Comparison of ENCODE assay signal across 17 cellular contexts in the genomic region with DNA sequence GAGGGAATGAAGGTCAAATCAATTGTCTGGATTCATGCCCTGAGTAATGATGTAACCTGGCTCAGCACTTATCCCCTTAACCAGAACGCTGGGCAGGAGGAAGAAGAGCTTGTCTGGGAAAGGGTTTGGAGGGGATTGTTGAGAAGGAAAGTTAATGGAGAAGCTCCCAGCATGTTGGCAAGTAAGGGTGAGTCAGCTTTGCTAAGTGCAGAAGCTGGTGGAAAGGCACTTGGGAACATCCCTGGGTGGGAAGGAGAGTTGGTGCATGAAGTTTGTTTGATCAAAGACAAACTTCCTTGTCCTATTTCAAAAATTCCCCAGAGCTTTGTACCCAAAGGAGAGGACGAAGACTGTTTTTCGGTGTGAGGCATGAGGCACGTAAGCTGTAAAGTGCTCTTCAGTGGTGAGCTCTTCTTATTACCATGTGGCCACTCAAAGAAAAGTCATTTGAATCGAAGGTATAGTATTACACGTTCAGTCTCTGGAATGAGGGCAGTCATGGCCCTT. TPM values are rescaled to one million over a fixed set of nuclear protein-coding genes. Genes with fewer than 3 reads are reported as not detected.
DNase-seq lines count a peak whose midpoint lies in the region; ATAC-seq and TF ChIP-seq lines count a peak whose summit lies in the region.
"Had no signal": no experiment of that assay in that cellular context is flagged by ENCODE, and none has a peak within 500 bp of the region (broad histone marks: within the 10 kb centered on the region; RNA-seq: fewer than 3 reads in every experiment).

No MANE protein-coding gene starts in this region.

- H3K27ac ChIP-seq in GM23248 (no peak overlapping the region), A673 (ENCODE audit: low read depth, low read length, poor library complexity, severe bottlenecking) (no peak overlapping the region)
- H3K27ac ChIP-seq: coronary artery had no signal

- no peak for ATAC-seq in HG03159 (IDR thresholded peaks at IDR 0.05; ENCODE audit: unreplicated experiment)
- ATAC-seq: activated CD8-positive, alpha-beta T cell treated with anti-CD3 and anti-CD28 coated beads, Interleukin-2, amount 10 ng/mL, durations not matched to agents 7 days and 5 days; naive thymus-derived CD4-positive, alpha-beta T cell had no signal

- CTCF ChIA-PET in A673 (lab: Charles Lee): no interaction called here

- no peaks in the 10 kb centered on the region for H3K27me3 Mint-ChIP-seq in chondrocyte (ENCODE audit: low read depth)
- H3K27me3 Mint-ChIP-seq in nephron progenitor cell (ENCODE audit: low read depth, poor library complexity): peaks cover 10% of the 10 kb centered on the region

- H3K79me2 ChIP-seq in GM23248 (ENCODE audit: insufficient read depth): no peaks in the 10 kb centered on the region

- H3K36me3 Mint-ChIP-seq in chondrocyte (ENCODE audit: low read depth): no peaks in the 10 kb centered on the region
- no peaks in the 10 kb centered on the region for H3K36me3 Mint-ChIP-seq in nephron progenitor cell (ENCODE audit: low read depth)
- H3K36me3 Mint-ChIP-seq: immature natural killer cell; naive thymus-derived CD4-positive, alpha-beta T cell had no signal

- no peak overlapping the region for H3K4me3 Mint-ChIP-seq in chondrocyte (ENCODE audit: unreplicated experiment)
- peak overlapping the region; percentile 11 for H3K4me3 Mint-ChIP-seq in nephron progenitor cell
- H3K4me3 Mint-ChIP-seq: activated CD8-positive, alpha-beta T cell treated with anti-CD3 and anti-CD28 coated beads, Interleukin-2, amount 10 ng/mL, durations not matched to agents 7 days and 5 days; CD4-positive, alpha-beta T cell; immature natural killer cell; naive thymus-derived CD4-positive, alpha-beta T cell; T-helper 2 cell treated with Interferon-gamma antibody and Interleukin-4, amounts not matched to agents 5 μg/mL and 100 μg/mL, for 36 hours had no signal

- H3K9me3 Mint-ChIP-seq in chondrocyte (ENCODE audit: low read depth) (peaks cover 10% of the 10 kb centered on the region), nephron progenitor cell (no peaks in the 10 kb centered on the region)
- H3K9me3 Mint-ChIP-seq: CD4-positive, alpha-beta T cell; T-helper 2 cell treated with Interferon-gamma antibody and Interleukin-4, amounts not matched to agents 5 μg/mL and 100 μg/mL, for 36 hours had no signal

- H3K27ac Mint-ChIP-seq in chondrocyte (ENCODE audit: unreplicated experiment): peak overlapping the region; percentile 74
- no peak overlapping the region for H3K27ac Mint-ChIP-seq in nephron progenitor cell
- H3K27ac Mint-ChIP-seq: activated CD8-positive, alpha-beta T cell treated with anti-CD3 and anti-CD28 coated beads, Interleukin-2, amount 10 ng/mL, durations not matched to agents 7 days and 5 days; CD4-positive, alpha-beta T cell; immature natural killer cell; T-helper 2 cell treated with Interferon-gamma antibody and Interleukin-4, amounts not matched to agents 5 μg/mL and 100 μg/mL, for 36 hours had no signal

- no peaks in the 10 kb centered on the region for H3K27me3 ChIP-seq in GM23248 (replicated peaks; ENCODE audit: insufficient read depth)
- no peaks in the 10 kb centered on the region for H3K27me3 ChIP-seq in A673 (replicated peaks; ENCODE audit: insufficient read depth, low read depth, low read length, poor library complexity)

- no peak overlapping the region for H3K9ac ChIP-seq in GM23248

- H3K9me3 ChIP-seq in GM23248 (ENCODE audit: low read depth): no peaks in the 10 kb centered on the region
- no peaks in the 10 kb centered on the region for H3K9me3 ChIP-seq in A673 (ENCODE audit: low read depth, low read length, poor library complexity, severe bottlenecking)

- no peaks in the 10 kb centered on the region for H3K9me2 ChIP-seq in GM23248 (ENCODE audit: insufficient read depth)

- no peaks in the 10 kb centered on the region for H4K20me1 ChIP-seq in GM23248 (ENCODE audit: insufficient read depth)

- in situ Hi-C loops in GM23248 (cut with MboI): no loop called here

- H3F3A ChIP-seq in GM23248 (ENCODE audit: insufficient read depth): peaks cover 15% of the 10 kb centered on the region

- POLR2A ChIA-PET in A673 (lab: Charles Lee; ENCODE audit: low non-redundant PET): no interaction called here

- intact Hi-C loops in A673 (cut with micrococcal nuclease; ENCODE audit: unreplicated experiment): no loop called here

- peaks cover 28% of the 10 kb centered on the region for H3K4me1 ChIP-seq in GM23248 (ENCODE audit: insufficient read depth)
- H3K4me1 ChIP-seq in A673 (ENCODE audit: insufficient read depth, low read length, poor library complexity, severe bottlenecking): no peaks in the 10 kb centered on the region

- H3K4me2 ChIP-seq in GM23248 (ENCODE audit: unreplicated experiment): no peak overlapping the region

- TF ChIP-seq CTCF in chondrocyte (IDR thresholded peaks at IDR 0.05) (no peak), nephron progenitor cell (IDR thresholded peaks at IDR 0.05) (no peak), A673 (conservative IDR thresholded peaks at IDR 0.05; ENCODE audit: low read depth, low read length) (no peak)

- no peaks in the 10 kb centered on the region for H3K36me3 ChIP-seq in GM23248 (ENCODE audit: low read depth)
- no peaks in the 10 kb centered on the region for H3K36me3 ChIP-seq in A673 (ENCODE audit: insufficient read depth, low read length, poor library complexity, severe bottlenecking)

- peaks cover 71% of the 10 kb centered on the region for H3K4me1 Mint-ChIP-seq in chondrocyte (ENCODE audit: low read depth)
- peaks cover 27% of the 10 kb centered on the region for H3K4me1 Mint-ChIP-seq in nephron progenitor cell
- H3K4me1 Mint-ChIP-seq: immature natural killer cell; naive thymus-derived CD4-positive, alpha-beta T cell had no signal

- no TSS peak for BruUV-seq in A673 (replicated peaks; lab: Mats Ljungman, UMichigan)

- no peak overlapping the region for H3K4me3 ChIP-seq in GM23248
- H3K4me3 ChIP-seq in A673 (ENCODE audit: low read depth, low read length, poor library complexity, severe bottlenecking): no peak overlapping the region
- H3K4me3 ChIP-seq: coronary artery had no signal

- H2AFZ ChIP-seq in GM23248: no peak overlapping the region

- peak; percentile 54 for DNase-seq in GM23248
- peak; percentile 57 for DNase-seq in NCI-H524 treated with DMSO at 0.1 percent for 48 hours (lab: John Stamatoyannopoulos, UW)
- no peak for DNase-seq in chondrocyte (ENCODE audit: low spot score)
- DNase-seq in nephron progenitor cell: no peak
- no peak for DNase-seq in A673 (ENCODE audit: low spot score)
- no peak for DNase-seq in Ammon's horn (ENCODE audit: low spot score)
- DNase-seq in COR-L47 (lab: John Stamatoyannopoulos, UW): no peak
- DNase-seq: activated CD8-positive, alpha-beta T cell treated with anti-CD3 and anti-CD28 coated beads, Interleukin-2, amount 10 ng/mL, durations not matched to agents 7 days and 5 days; activated naive CD4-positive, alpha-beta T cell; CD4-positive, alpha-beta T cell; immature natural killer cell; naive thymus-derived CD4-positive, alpha-beta T cell; NCI-H2081 had no signal

- WGBS in GM23248 (ENCODE audit: low coverage in 1 of 2, low lambda C conversion rate in 2 of 2, missing lambda C conversion rate in 2 of 2), 2 experiments: 68 to 69% methylated on average over 6 of the region's 6 CpGs

RNA-seq across cellular contexts. Expression of gene DAW1, which starts 17.6 kb away (rescaled TPM):
- total RNA-seq in GM23248 (2014; rRNA removed; shearing (Covaris generic)): under 0.01 and 2.1 TPM in 2 replicates
- polyA plus RNA-seq in GM23248 (2016; fragmentation: Nextera tagmentation; extraction: Ambion mirVana): 0.81 and 1.1 TPM in 2 replicates
- total RNA-seq in chondrocyte (0.28 to 0.65 TPM (median 0.47 TPM) in 3 replicates), A673 (2021) (1.2 and 2.4 TPM in 2 replicates)
- total RNA-seq: activated CD8-positive, alpha-beta T cell treated with anti-CD3 and anti-CD28 coated beads, Interleukin-2, amount 10 ng/mL, durations not matched to agents 7 days and 5 days; CD4-positive, alpha-beta T cell; naive thymus-derived CD4-positive, alpha-beta T cell; skeletal muscle tissue had no signal
- polyA plus RNA-seq: immature natural killer cell; naive thymus-derived CD4-positive, alpha-beta T cell had no signal

RNA-seq across cellular contexts. Expression of gene CCL20, which starts 40.2 kb away (rescaled TPM):
- not detected in 2 replicates for total RNA-seq in GM23248 (2014; rRNA removed; shearing (Covaris generic))
- not detected in 2 replicates for polyA plus RNA-seq in GM23248 (2016; fragmentation: Nextera tagmentation; extraction: Ambion mirVana)
- total RNA-seq in chondrocyte: 0.45 to 1.9 TPM (median 0.79 TPM) in 3 replicates
- total RNA-seq in A673 (2021): not detected in 2 replicates
- total RNA-seq: activated CD8-positive, alpha-beta T cell treated with anti-CD3 and anti-CD28 coated beads, Interleukin-2, amount 10 ng/mL, durations not matched to agents 7 days and 5 days; skeletal muscle tissue had no signal
- polyA plus RNA-seq: naive thymus-derived CD4-positive, alpha-beta T cell had no signal

Comparison
In these comparisons a context has a peak if more than half of its experiments do, and no peak if none do; other contexts are left out.
1. DNase-seq: peak in GM23248 (single experiment) and NCI-H524 treated with DMSO at 0.1 percent for 48 hours (single experiment); none in chondrocyte (single experiment), nephron progenitor cell (single experiment), A673 (single experiment), Ammon's horn (single experiment) and COR-L47 (single experiment).